In genomic region chrX:10022580-10023245, GRCh38 we compare ENCODE assay signal across 18 cellular contexts. TPM values are rescaled to one million over a fixed set of nuclear protein-coding genes. Genes with fewer than 3 reads are reported as not detected.
DNase-seq lines count a peak whose midpoint lies in the region; TF ChIP-seq lines count a peak whose summit lies in the region.
"Had no signal": no experiment of that assay in that cellular context is flagged by ENCODE, and none has a peak within 500 bp of the region (broad histone marks: within the 10 kb centered on the region; RNA-seq: fewer than 3 reads in every experiment).

No MANE protein-coding gene starts in this region.

- H3K4me1 ChIP-seq in left ventricle myocardium inferior (peaks cover 69% of the 10 kb centered on the region), testis (peaks cover 3% of the 10 kb centered on the region)

- no peaks in the 10 kb centered on the region for H3K27me3 ChIP-seq in left ventricle myocardium inferior (ENCODE audit: low read depth)
- H3K27me3 ChIP-seq in testis: no peaks in the 10 kb centered on the region
- H3K27me3 ChIP-seq: upper lobe of left lung had no signal

- in situ Hi-C loops in astrocyte of the spinal cord (cut with HindIII; ENCODE audit: low sequenced_read_pairs): no loop called here

- TF ChIP-seq CTCF in astrocyte of the spinal cord (IDR thresholded peaks at IDR 0.05; ENCODE audit: low read depth, low read length) (no peak), left ventricle myocardium inferior (IDR thresholded peaks at IDR 0.05; ENCODE audit: borderline replicate concordance) (no peak), testis (IDR thresholded peaks at IDR 0.05) (no peak), GM20000 (IDR thresholded peaks at IDR 0.05; ENCODE audit: extremely low read depth, missing control alignments) (no peak)

- H3K36me3 ChIP-seq in left ventricle myocardium inferior (no peaks in the 10 kb centered on the region), testis (ENCODE audit: low read depth, missing control alignments) (no peaks in the 10 kb centered on the region)
- H3K36me3 ChIP-seq: upper lobe of left lung had no signal

- peak; percentile 31 for DNase-seq in H4 (ENCODE audit: low spot score)
- DNase-seq in astrocyte of the spinal cord (ENCODE audit: low read depth, low spot score): peak; percentile 68
- DNase-seq in left ventricle myocardium inferior: peak; percentile 46
- peak; percentile 59 for DNase-seq in testis
- no peak for DNase-seq in DMS 273 treated with DMSO at 0.1 percent for 48 hours (lab: John Stamatoyannopoulos, UW)
- DNase-seq in GM20000 (ENCODE audit: low spot score): no peak
- DNase-seq in NCI-H1417 treated with DMSO at 0.1 percent for 48 hours (lab: John Stamatoyannopoulos, UW): no peak
- DNase-seq: activated CD4-positive, alpha-beta T cell treated with anti-CD3 and anti-CD28 coated beads, Interleukin-2, amount 50 U/mL, for 48 hours; anterior cingulate cortex; effector CD8-positive, alpha-beta T cell; islet precursor cell; KG1; stimulated activated CD4-positive, alpha-beta T cell treated with anti-CD3 and anti-CD28 coated beads, Interleukin-2, amount 100 ng/mL, for 24 hours; stimulated activated CD8-positive, alpha-beta memory T cell treated with anti-CD3 and anti-CD28 coated beads, Interleukin-4, amount 100 ng/mL, for 48 hours; upper lobe of left lung had no signal

- no peaks in the 10 kb centered on the region for H3K9me3 ChIP-seq in left ventricle myocardium inferior (replicated peaks)
- H3K9me3 ChIP-seq in testis: no peaks in the 10 kb centered on the region
- H3K9me3 ChIP-seq: upper lobe of left lung had no signal

- no peak for TF ChIP-seq POLR2A in testis (IDR thresholded peaks at IDR 0.05)

- 34 to 36% methylated on average over 10 of the region's 10 CpGs for WGBS in testis, 2 donors

- intact Hi-C loops in left ventricle myocardium inferior (cut with micrococcal nuclease): no loop called here
- intact Hi-C loops in testis (cut with DNase I; ENCODE audit: low total_unique reads): no loop called here

- H3K27ac ChIP-seq in left ventricle myocardium inferior (replicated peaks): peak overlapping the region; percentile 59
- no peak overlapping the region for H3K27ac ChIP-seq in testis
- H3K27ac ChIP-seq: psoas muscle had no signal

- H3K4me3 ChIP-seq in astrocyte of the spinal cord (ENCODE audit: low read depth, low read length) (no peak overlapping the region), left ventricle myocardium inferior (no peak overlapping the region), testis (no peak overlapping the region)
- H3K4me3 ChIP-seq: psoas muscle, upper lobe of left lung had no signal

RNA-seq across cellular contexts. Expression of gene CLDN34, which starts 55.6 kb away (rescaled TPM):
- total RNA-seq in H4 (2014; rRNA removed; shearing (Covaris generic)): not detected in 2 replicates
- total RNA-seq in left ventricle myocardium inferior (not detected), testis (1 to 10 TPM; 1.2 to 4.3 TPM)
- 3.0 TPM for polyA plus RNA-seq in testis (ENCODE audit: insufficient read depth, low read depth, low replicate concordance)
- total RNA-seq: activated T-helper 1 cell treated with anti-CD3 and anti-CD28 coated beads, Interleukin-12 subunit alpha, Interleukin-12 subunit beta, Interleukin-2, Interleukin-4 antibody, amounts not matched to agents 30 ng/mL and 10 ng/mL and 1 ng/mL, durations not matched to agents 14 hours and 24 hours and 36 hours; myocyte; psoas muscle had no signal
- polyA plus RNA-seq: psoas muscle had no signal

Comparison
In these comparisons a context has a peak if more than half of its experiments do, and no peak if none do; other contexts are left out.
1. DNase-seq: peak in H4 (single experiment), astrocyte of the spinal cord (single experiment), left ventricle myocardium inferior (single experiment) and testis (single experiment); none in DMS 273 treated with DMSO at 0.1 percent for 48 hours (single experiment), GM20000 (single experiment) and NCI-H1417 treated with DMSO at 0.1 percent for 48 hours (single experiment).